ENCODE assay signal across 9 cellular contexts in the genomic region with DNA sequence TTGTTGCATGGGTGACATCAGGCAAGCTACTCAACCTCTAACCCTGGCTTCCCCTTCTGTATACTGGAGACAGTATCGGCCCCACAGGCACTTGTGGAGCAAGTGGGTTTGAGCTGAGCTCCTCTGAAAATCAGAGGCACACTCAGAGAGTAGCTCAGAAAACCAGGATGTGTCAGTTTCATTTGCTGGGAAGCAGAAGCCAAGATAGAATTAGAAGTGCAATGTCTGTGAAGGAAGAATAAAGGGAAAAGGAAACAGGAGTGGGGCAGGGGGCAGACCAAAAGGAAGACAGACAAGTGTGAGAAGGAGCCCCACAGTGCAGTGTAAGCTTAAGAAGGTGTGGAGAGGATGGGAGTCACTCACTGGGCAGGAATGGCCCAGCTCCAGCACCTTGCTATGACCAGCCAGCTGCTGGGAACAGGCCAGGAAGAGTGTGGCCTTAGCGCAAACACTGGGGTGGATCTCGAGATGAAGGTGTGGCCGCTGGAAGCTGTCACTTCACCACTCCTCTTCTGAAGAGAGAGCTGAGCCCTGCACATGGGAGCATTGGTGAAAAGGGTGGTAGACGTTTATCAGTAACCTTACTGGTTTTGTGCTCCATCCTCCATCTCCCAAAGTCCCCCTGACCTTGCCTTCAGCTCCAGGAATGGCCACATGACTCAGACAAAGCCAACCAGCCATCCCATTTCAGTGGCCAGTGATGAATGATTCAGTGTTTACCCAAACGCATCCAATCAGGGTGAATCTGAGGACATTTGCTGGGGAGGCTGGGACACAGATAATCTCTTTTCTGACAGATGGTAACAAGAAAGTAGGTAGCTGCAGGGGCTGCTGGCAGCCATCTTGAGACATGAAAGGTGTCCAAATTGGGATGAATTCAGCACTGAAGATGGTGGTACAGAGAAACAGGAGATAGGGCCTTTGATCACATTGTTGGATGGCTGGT.
DNase-seq lines count a peak whose midpoint lies in the region; ATAC-seq and TF ChIP-seq lines count a peak whose summit lies in the region.
"Had no signal": no experiment of that assay in that cellular context is flagged by ENCODE, and none has a peak within 500 bp of the region (broad histone marks: within the 10 kb centered on the region; RNA-seq: fewer than 3 reads in every experiment).

No MANE protein-coding gene starts in this region.

- DNase-seq in Calu3 = no peak
- peak; percentile 26 for DNase-seq in LHCN-M2 (ENCODE audit: low read depth)
- DNase-seq in body of pancreas = no peak
- no peak for DNase-seq in naive thymus-derived CD4-positive, alpha-beta T cell
- no peak for DNase-seq in effector CD4-positive, alpha-beta T cell
- DNase-seq in upper lobe of left lung = no peak

- TF ChIP-seq CTCF in Calu3 (IDR thresholded peaks at IDR 0.05; ENCODE audit: unreplicated experiment) = no peak
- TF ChIP-seq CTCF in body of pancreas (IDR thresholded peaks at IDR 0.05) = no peak
- no peak for TF ChIP-seq CTCF in upper lobe of left lung (IDR thresholded peaks at IDR 0.05)

- 86 to 87% methylated on average over 6 of the region's 6 CpGs for WGBS in body of pancreas, 2 donors
- WGBS in upper lobe of left lung, 2 donors = 80 to 89% methylated on average over 6 of the region's 6 CpGs

- H3K4me3 Mint-ChIP-seq in Calu3 (ENCODE audit: low read depth, unreplicated experiment) = peak overlapping the region; percentile 72
- H3K4me3 Mint-ChIP-seq in naive thymus-derived CD4-positive, alpha-beta T cell = peak overlapping the region; percentile 81 to 96 (median 94)

- CTCF ChIA-PET in Calu3 (lab: Charles Lee) = interaction anchor here (1.1 kb wide), 1 partner anchor 16 kb away, joined by 3 read pairs; no protein-coding TSS in a partner anchor
- CTCF ChIA-PET in naive thymus-derived CD4-positive, alpha-beta T cell (lab: Charles Lee) = interaction anchor here (0.5 to 3.9 kb wide), 12 partner anchors 9 to 111 kb away, joined by 3 to 31 read pairs (median 6); no protein-coding TSS in a partner anchor

- no peak for TF ChIP-seq POLR2A in body of pancreas (IDR thresholded peaks at IDR 0.05)
- no peak for TF ChIP-seq POLR2A in upper lobe of left lung (IDR thresholded peaks at IDR 0.05)

- intact Hi-C loops in Calu3 (cut with micrococcal nuclease; ENCODE audit: unreplicated experiment) (no loop called here), body of pancreas (cut with DNase I) (no loop called here)
- intact Hi-C loops in naive thymus-derived CD4-positive, alpha-beta T cell (cut with micrococcal nuclease) = loop anchor here in 1 of 2 donors (1.0 to 5.0 kb wide), 4 partner anchors 9 to 292 kb away; partner anchors contain the start of gene RYBP

- H3K9me3 Mint-ChIP-seq in Calu3 (ENCODE audit: low read depth, unreplicated experiment) = no peaks in the 10 kb centered on the region
- H3K9me3 Mint-ChIP-seq in naive thymus-derived CD4-positive, alpha-beta T cell = peaks cover 0 to 5% (median 3%) of the 10 kb centered on the region in 11 donors

- H3K4me3 ChIP-seq in body of pancreas = no peak overlapping the region
- H3K4me3 ChIP-seq in naive thymus-derived CD4-positive, alpha-beta T cell (ENCODE audit: low read length) = peak overlapping the region; percentile 80
- peak overlapping the region in 1 of 4 donors; percentile 54 for H3K4me3 ChIP-seq in upper lobe of left lung

- no TSS peak for BruUV-seq in Calu3 (replicated peaks; lab: Mats Ljungman, UMichigan)

- H3K27me3 Mint-ChIP-seq in Calu3 (ENCODE audit: unreplicated experiment) = no peaks in the 10 kb centered on the region
- peaks cover 0 to 3% (median 0%) of the 10 kb centered on the region in 5 donors for H3K27me3 Mint-ChIP-seq in naive thymus-derived CD4-positive, alpha-beta T cell

- no peak for TF ChIP-seq EP300 in upper lobe of left lung (IDR thresholded peaks at IDR 0.05)

- H3K27ac Mint-ChIP-seq in Calu3 (ENCODE audit: unreplicated experiment) = no peak overlapping the region
- H3K27ac Mint-ChIP-seq in naive thymus-derived CD4-positive, alpha-beta T cell = peak overlapping the region; percentile 89 to 99 (median 97)

- POLR2A ChIA-PET in naive thymus-derived CD4-positive, alpha-beta T cell (lab: Charles Lee) = interaction anchor here (0.7 to 10.4 kb wide), 19 partner anchors 14 to 1301 kb away, joined by 3 to 226 read pairs (median 6); no protein-coding TSS in a partner anchor

- no peaks in the 10 kb centered on the region for H3K27me3 ChIP-seq in body of pancreas
- no peaks in the 10 kb centered on the region for H3K27me3 ChIP-seq in naive thymus-derived CD4-positive, alpha-beta T cell (ENCODE audit: control insufficient read depth in 2 of 2, insufficient read depth in 2 of 2, low read length in 2 of 2)
- H3K27me3 ChIP-seq in upper lobe of left lung = no peaks in the 10 kb centered on the region

- H3K4me1 Mint-ChIP-seq in Calu3 (ENCODE audit: low read depth, unreplicated experiment) = peaks cover 16% of the 10 kb centered on the region
- peaks cover 15 to 39% (median 32%) of the 10 kb centered on the region in 7 donors for H3K4me1 Mint-ChIP-seq in naive thymus-derived CD4-positive, alpha-beta T cell

- H3K27ac ChIP-seq in body of pancreas = no peak overlapping the region
- H3K27ac ChIP-seq in naive thymus-derived CD4-positive, alpha-beta T cell (ENCODE audit: low read depth, low read length) = peak overlapping the region; percentile 81
- H3K27ac ChIP-seq in upper lobe of left lung = no peak overlapping the region
- H3K27ac ChIP-seq: thoracic aorta had no signal

- peaks cover 11% of the 10 kb centered on the region for H3K36me3 Mint-ChIP-seq in Calu3 (ENCODE audit: insufficient read depth, unreplicated experiment)
- H3K36me3 Mint-ChIP-seq in naive thymus-derived CD4-positive, alpha-beta T cell = peaks cover 0 to 12% (median 4%) of the 10 kb centered on the region in 5 donors

- H3K4me1 ChIP-seq in body of pancreas (peaks cover 22% of the 10 kb centered on the region), upper lobe of left lung (peaks cover 6 to 15% (median 11%) of the 10 kb centered on the region in 4 donors)
- H3K4me1 ChIP-seq in naive thymus-derived CD4-positive, alpha-beta T cell (ENCODE audit: control insufficient read depth in 2 of 2, insufficient read depth in 2 of 2, low read length in 2 of 2) = peaks cover 4 to 21% of the 10 kb centered on the region in 2 donors

- peaks cover 0 to 2% (median 0%) of the 10 kb centered on the region in 3 donors for H3K9me3 ChIP-seq in body of pancreas
- peaks cover 0 to 3% (median 0%) of the 10 kb centered on the region in 3 experiments for H3K9me3 ChIP-seq in naive thymus-derived CD4-positive, alpha-beta T cell (ENCODE audit: control insufficient read depth in 2 of 3, low read length in 3 of 3)
- H3K9me3 ChIP-seq in upper lobe of left lung = peaks cover 1 to 3% (median 2%) of the 10 kb centered on the region in 4 donors
- H3K9me3 ChIP-seq: thoracic aorta had no signal

- ATAC-seq in body of pancreas = peak; percentile 12
- ATAC-seq in naive thymus-derived CD4-positive, alpha-beta T cell = no peak
- ATAC-seq in HG03354 (IDR thresholded peaks at IDR 0.05; ENCODE audit: poor library complexity, severe bottlenecking, unreplicated experiment) = no peak
- no peak for ATAC-seq in GM21786 (IDR thresholded peaks at IDR 0.05; ENCODE audit: unreplicated experiment)
- no peak for ATAC-seq in upper lobe of left lung (ENCODE audit: low FRiP score in 2 of 2)

- no peaks in the 10 kb centered on the region for H3K36me3 ChIP-seq in body of pancreas (replicated peaks in 1 of 2; ENCODE audit: insufficient read depth in 1 of 2, low read depth in 2 of 2)
- no peaks in the 10 kb centered on the region for H3K36me3 ChIP-seq in naive thymus-derived CD4-positive, alpha-beta T cell (ENCODE audit: control insufficient read depth in 2 of 3, insufficient read depth in 3 of 3, low read length in 3 of 3)
- H3K36me3 ChIP-seq in upper lobe of left lung = no peaks in the 10 kb centered on the region
- H3K36me3 ChIP-seq: thoracic aorta had no signal
